ENCODE assay signal across 22 cellular contexts in genomic region chr19:33705090-33705847, GRCh38.
DNase-seq lines count a peak whose midpoint lies in the region; ATAC-seq, FAIRE-seq and TF ChIP-seq lines count a peak whose summit lies in the region.
"Had no signal": no experiment of that assay in that cellular context is flagged by ENCODE, and none has a peak within 500 bp of the region (broad histone marks: within the 10 kb centered on the region; RNA-seq: fewer than 3 reads in every experiment).

No MANE protein-coding gene starts in this region.

- no peaks in the 10 kb centered on the region for H4K20me1 ChIP-seq in neural cell (ENCODE audit: insufficient read depth)

- no peak overlapping the region for H2AFZ ChIP-seq in neural cell (ENCODE audit: low read depth, low read length)

- TF ChIP-seq POLR2A in A549 (IDR thresholded peaks at IDR 0.05; ENCODE audit: low read length): no peak

- DNase-seq in A549 (ENCODE audit: low read depth in 1 of 2, low spot score in 1 of 2): no peak
- no peak for DNase-seq in GM10248 (ENCODE audit: extremely low spot score)
- DNase-seq in WERI-Rb-1: peak; percentile 30
- DNase-seq in HUDEP-2 (lab: John Stamatoyannopoulos, UW; ENCODE audit: unreplicated experiment in 76 of 76): no peak
- no peak for DNase-seq in SHP77 (lab: John Stamatoyannopoulos, UW)
- no peak for DNase-seq in DMS79 (lab: John Stamatoyannopoulos, UW)
- DNase-seq: activated CD4-positive, alpha-beta T cell treated with anti-CD3 and anti-CD28 coated beads, Interleukin-2, amount 10 ng/mL, durations not matched to agents 7 days and 5 days; cerebellar nuclear complex; effector CD4-positive, alpha-beta T cell; foreskin melanocyte; hypothalamus; Kasumi-1; mammary epithelial cell; NCI-H1092 treated with DMSO at 0.1 percent for 48 hours; NCI-H1930; NCI-H774; occipital lobe had no signal

- TF ChIP-seq RAD21 in A549 (conservative IDR thresholded peaks at IDR 0.05 in 1 of 2, IDR thresholded peaks at IDR 0.05 in 1 of 2) (peak; percentile 28 to 45; a peak in 3 of 5 replicates), neural cell (conservative IDR thresholded peaks at IDR 0.05) (peak; percentile 31)

- no peaks in the 10 kb centered on the region for H3K9me2 ChIP-seq in neural cell (ENCODE audit: insufficient read depth, low read length)

- no peak overlapping the region for H3K4me2 ChIP-seq in A549
- no peak overlapping the region for H3K4me2 ChIP-seq in neural cell (ENCODE audit: low read length)

- POLR2A ChIA-PET in A549 (lab: Yijun Ruan, JAX) (no interaction called here), GM10248 (lab: Yijun Ruan, JAX) (no interaction called here)

- CTCF ChIA-PET in A549 (lab: Yijun Ruan, JAX): interaction anchor here (0.9 to 1.5 kb wide), 5 partner anchors 11 to 275 kb away, joined by 3 to 7 read pairs (median 4); no protein-coding TSS in a partner anchor
- CTCF ChIA-PET in GM10248 (lab: Yijun Ruan, JAX): no interaction called here

- TF ChIP-seq EP300 in A549 (IDR thresholded peaks at IDR 0.05) (no peak), neural cell (conservative IDR thresholded peaks at IDR 0.05; ENCODE audit: poor library complexity, severe bottlenecking) (no peak)

- WGBS in A549 (ENCODE audit: missing lambda C conversion rate): 40% methylated on average over 11 of the region's 11 CpGs

- H3K4me3 ChIP-seq in A549 (no peak overlapping the region), WERI-Rb-1 (ENCODE audit: low read depth, low read length) (no peak overlapping the region), neural cell (ENCODE audit: low read length) (no peak overlapping the region)
- H3K4me3 ChIP-seq: HAP-1 had no signal

- no peaks in the 10 kb centered on the region for H3F3A ChIP-seq in neural cell (ENCODE audit: insufficient read depth, low read length, poor library complexity, severe bottlenecking)

- H3K4me1 ChIP-seq in A549: no peaks in the 10 kb centered on the region
- H3K4me1 ChIP-seq: HAP-1 had no signal

- no peaks in the 10 kb centered on the region for H3K79me2 ChIP-seq in neural cell (replicated peaks; ENCODE audit: insufficient read depth, low read length)

- H3K27ac ChIP-seq in A549 (no peak overlapping the region), WERI-Rb-1 (no peak overlapping the region), neural cell (ENCODE audit: low read length) (no peak overlapping the region)

- peak in 1 of 2 experiments; percentile 53; a peak in 3 of 6 replicates for ATAC-seq in A549
- ATAC-seq: activated naive CD4-positive, alpha-beta T cell treated with anti-CD3 and anti-CD28 coated beads, Interleukin-2, amount 50 U/mL, for 72 hours had no signal

- TF ChIP-seq CTCF in A549 (IDR thresholded peaks at IDR 0.05) (no peak), GM10248 (IDR thresholded peaks at IDR 0.05; ENCODE audit: control extremely low read depth, extremely low read depth, low read depth, missing control alignments) (peak; percentile 15), WERI-Rb-1 (IDR thresholded peaks at IDR 0.05; ENCODE audit: low read depth, low read length) (peak; percentile 61), neural cell (IDR thresholded peaks at IDR 0.05; ENCODE audit: poor library complexity, severe bottlenecking) (no peak)

- H3K36me3 ChIP-seq in WERI-Rb-1 (no peaks in the 10 kb centered on the region), neural cell (ENCODE audit: insufficient read depth, low read length) (no peaks in the 10 kb centered on the region)
- H3K36me3 ChIP-seq: HAP-1 had no signal

- H3K9me3 ChIP-seq in A549 (peaks cover 9% of the 10 kb centered on the region; the same call in 1 of the 3 replicates), WERI-Rb-1 (ENCODE audit: severe bottlenecking) (no peaks in the 10 kb centered on the region), neural cell (ENCODE audit: low read length) (peaks cover 5% of the 10 kb centered on the region)
- H3K9me3 ChIP-seq: HAP-1 had no signal

- H3K27me3 ChIP-seq in WERI-Rb-1 (ENCODE audit: insufficient read depth, low read depth, severe bottlenecking) (no peaks in the 10 kb centered on the region), neural cell (ENCODE audit: insufficient read depth, low read depth, low read length) (no peaks in the 10 kb centered on the region)

- no peak for FAIRE-seq in A549 (lab: Jason Lieb, UNC)
- FAIRE-seq: HTR-8/SVneo, keratinocyte had no signal

- no peak overlapping the region for H3K9ac ChIP-seq in neural cell (ENCODE audit: low read length)

TF ChIP-seq in A549, 52 proteins besides CTCF, POLR2A, EP300 and RAD21:
- TF ChIP-seq NPAS2 (CRISPR knock-in tag; IDR thresholded peaks at IDR 0.05; ENCODE audit: borderline replicate concordance): no peak
- TF ChIP-seq HES2 (IDR thresholded peaks at IDR 0.05): no peak
- TF ChIP-seq RNF2 (IDR thresholded peaks at IDR 0.05; ENCODE audit: borderline replicate concordance, low read depth): no peak
- TF ChIP-seq, protein P1, sequence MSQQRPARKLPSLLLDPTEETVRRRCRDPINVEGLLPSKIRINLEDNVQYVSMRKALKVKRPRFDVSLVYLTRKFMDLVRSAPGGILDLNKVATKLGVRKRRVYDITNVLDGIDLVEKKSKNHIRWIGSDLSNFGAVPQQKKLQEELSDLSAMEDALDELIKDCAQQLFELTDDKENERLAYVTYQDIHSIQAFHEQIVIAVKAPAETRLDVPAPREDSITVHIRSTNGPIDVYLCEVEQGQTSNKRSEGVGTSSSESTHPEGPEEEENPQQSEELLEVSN (IDR thresholded peaks at IDR 0.05; ENCODE audit: borderline replicate concordance, low read depth): no peak
- TF ChIP-seq ZC3H11A (IDR thresholded peaks at IDR 0.05): no peak
- no peak for TF ChIP-seq PHF8 (IDR thresholded peaks at IDR 0.05; ENCODE audit: borderline replicate concordance, low read depth)
- TF ChIP-seq FOXS1 (CRISPR knock-in tag; IDR thresholded peaks at IDR 0.05): no peak
- no peak for TF ChIP-seq HOXB13 (CRISPR knock-in tag; IDR thresholded peaks at IDR 0.05; ENCODE audit: low read depth)
- TF ChIP-seq, protein P2, sequence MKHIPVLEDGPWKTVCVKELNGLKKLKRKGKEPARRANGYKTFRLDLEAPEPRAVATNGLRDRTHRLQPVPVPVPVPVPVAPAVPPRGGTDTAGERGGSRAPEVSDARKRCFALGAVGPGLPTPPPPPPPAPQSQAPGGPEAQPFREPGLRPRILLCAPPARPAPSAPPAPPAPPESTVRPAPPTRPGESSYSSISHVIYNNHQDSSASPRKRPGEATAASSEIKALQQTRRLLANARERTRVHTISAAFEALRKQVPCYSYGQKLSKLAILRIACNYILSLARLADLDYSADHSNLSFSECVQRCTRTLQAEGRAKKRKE (CRISPR knock-in tag; IDR thresholded peaks at IDR 0.05; ENCODE audit: low read depth): no peak
- no peak for TF ChIP-seq BHLHE40 (IDR thresholded peaks at IDR 0.05; ENCODE audit: low read depth, low read length)
- no peak for TF ChIP-seq NFE2L2 (conservative IDR thresholded peaks at IDR 0.05; ENCODE audit: low read length)
- TF ChIP-seq ZNF302 (CRISPR knock-in tag; IDR thresholded peaks at IDR 0.05): no peak
- no peak for TF ChIP-seq TP53 (CRISPR knock-in tag; IDR thresholded peaks at IDR 0.05)
- no peak for TF ChIP-seq SREBF2 (IDR thresholded peaks at IDR 0.05)

TF ChIP-seq in neural cell, 6 proteins besides CTCF, POLR2A, EP300 and RAD21:
- TF ChIP-seq POLR2AphosphoS5 (IDR thresholded peaks at IDR 0.05) (no peak), TAF1 (IDR thresholded peaks at IDR 0.05; ENCODE audit: low read depth) (no peak), MXI1 (conservative IDR thresholded peaks at IDR 0.05; ENCODE audit: poor library complexity, severe bottlenecking) (no peak), SMC3 (conservative IDR thresholded peaks at IDR 0.05; ENCODE audit: poor library complexity) (peak; percentile 18), EZH2 (IDR thresholded peaks at IDR 0.05; ENCODE audit: borderline replicate concordance, insufficient read depth, low read length, poor library complexity, severe bottlenecking) (no peak)

Comparison
In these comparisons a context has a peak if more than half of its experiments do, and no peak if none do; other contexts are left out.
1. CTCF ChIP-seq: peak in GM10248 (single experiment) and WERI-Rb-1 (single experiment); none in A549 (single experiment) and neural cell (single experiment).